ENCODE assay signal across 9 cellular contexts in the genomic region with DNA sequence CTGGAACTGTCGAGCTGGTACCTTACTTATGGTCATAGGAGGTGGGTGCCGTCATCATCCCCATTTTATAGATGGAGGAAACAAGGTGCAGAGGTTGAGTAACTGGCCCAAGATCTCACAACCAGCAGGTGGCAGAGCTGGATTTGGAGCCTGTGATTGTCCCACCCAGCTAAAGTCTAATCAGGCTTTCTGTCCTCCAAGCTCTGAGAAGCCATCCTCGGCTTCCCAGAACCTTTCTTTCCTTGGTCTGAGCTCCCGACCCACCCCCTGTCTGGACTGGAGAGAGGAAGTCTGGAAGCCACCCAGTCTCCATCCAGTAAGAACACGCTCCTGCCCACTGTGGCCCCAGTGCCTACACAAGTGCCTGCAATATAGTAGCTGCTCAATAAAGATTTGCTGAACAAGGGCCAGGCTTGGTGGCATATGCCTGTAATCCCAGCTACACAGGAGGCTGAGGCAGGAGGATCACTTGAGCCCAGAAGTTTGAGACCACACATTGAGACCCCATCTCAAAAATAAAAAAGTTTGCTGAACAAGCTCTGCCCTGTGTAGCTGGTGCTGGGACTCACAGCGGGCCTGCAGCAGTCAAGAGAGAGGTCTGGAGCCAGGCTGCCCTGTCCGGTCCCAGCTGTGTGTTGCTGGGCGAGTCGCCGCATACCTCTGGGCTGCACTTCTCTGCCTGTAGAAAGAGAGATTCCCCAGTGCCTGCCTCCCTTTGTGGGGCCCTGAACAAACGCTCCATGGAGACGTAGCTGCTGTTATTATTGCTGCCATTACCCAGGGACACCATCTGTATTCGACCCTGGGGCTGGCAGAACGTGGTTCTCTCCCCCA. TPM values are rescaled to one million over a fixed set of nuclear protein-coding genes. Genes with fewer than 3 reads are reported as not detected.
DNase-seq lines count a peak whose midpoint lies in the region; ATAC-seq and TF ChIP-seq lines count a peak whose summit lies in the region.
"Had no signal": no experiment of that assay in that cellular context is flagged by ENCODE, and none has a peak within 500 bp of the region (broad histone marks: within the 10 kb centered on the region; RNA-seq: fewer than 3 reads in every experiment).

No MANE protein-coding gene starts in this region.

- H3K27ac ChIP-seq in gastrocnemius medialis = no peak overlapping the region

- in situ Hi-C loops in gastrocnemius medialis (cut with MboI; ENCODE audit: low sequenced_read_pairs in 4 of 4) = no loop called here

- H3K27me3 ChIP-seq in gastrocnemius medialis = peaks cover 9 to 14% (median 12%) of the 10 kb centered on the region in 3 donors

- H3K4me3 ChIP-seq in gastrocnemius medialis = no peak overlapping the region

- no peaks in the 10 kb centered on the region for H3K4me1 ChIP-seq in gastrocnemius medialis

- peak in 1 of 5 experiments; percentile 8 for TF ChIP-seq CTCF in gastrocnemius medialis (IDR thresholded peaks at IDR 0.05 in 4 of 5, conservative IDR thresholded peaks at IDR 0.05 in 1 of 5)

- no peak for ATAC-seq in activated naive CD8-positive, alpha-beta T cell treated with anti-CD3 and anti-CD28 coated beads, Interleukin-2, amount 50 U/mL, for 24 hours
- ATAC-seq in left lobe of liver (peak; percentile 33), GM19351 (IDR thresholded peaks at IDR 0.05; ENCODE audit: unreplicated experiment) (no peak), HG03565 (IDR thresholded peaks at IDR 0.05; ENCODE audit: unreplicated experiment) (no peak), gastrocnemius medialis (no peak)

- no peak for TF ChIP-seq POLR2A in gastrocnemius medialis (IDR thresholded peaks at IDR 0.05)

- H3K4me3 Mint-ChIP-seq in activated naive CD8-positive, alpha-beta T cell treated with anti-CD3 and anti-CD28 coated beads, Interleukin-2, amount 50 U/mL, for 24 hours = no peak overlapping the region
- H3K4me3 Mint-ChIP-seq: naive B cell had no signal

- H3K27me3 Mint-ChIP-seq in activated naive CD8-positive, alpha-beta T cell treated with anti-CD3 and anti-CD28 coated beads, Interleukin-2, amount 50 U/mL, for 24 hours = peaks cover 7% of the 10 kb centered on the region

- intact Hi-C loops in gastrocnemius medialis (cut with DNase I; ENCODE audit: low total_unique reads) = no loop called here

- H3K9me3 ChIP-seq in gastrocnemius medialis = no peaks in the 10 kb centered on the region

- no peaks in the 10 kb centered on the region for H3K36me3 ChIP-seq in gastrocnemius medialis

- no peaks in the 10 kb centered on the region for H3K36me3 Mint-ChIP-seq in activated naive CD8-positive, alpha-beta T cell treated with anti-CD3 and anti-CD28 coated beads, Interleukin-2, amount 50 U/mL, for 24 hours (ENCODE audit: low read depth)
- H3K36me3 Mint-ChIP-seq: naive B cell had no signal

- DNase-seq in D341Med (ENCODE audit: low spot score) (peak; percentile 51), HCEC 1CT (peak; percentile 6), left lobe of liver (ENCODE audit: low spot score) (no peak), DMS153 (lab: John Stamatoyannopoulos, UW) (no peak), gastrocnemius medialis (no peak)
- peak; percentile 13 for DNase-seq in activated naive CD8-positive, alpha-beta T cell treated with anti-CD3 and anti-CD28 coated beads, Interleukin-2, amount 50 U/mL, for 24 hours
- DNase-seq: naive B cell had no signal

- no peaks in the 10 kb centered on the region for H3K4me1 Mint-ChIP-seq in activated naive CD8-positive, alpha-beta T cell treated with anti-CD3 and anti-CD28 coated beads, Interleukin-2, amount 50 U/mL, for 24 hours
- H3K4me1 Mint-ChIP-seq: naive B cell had no signal

- no peak overlapping the region for H3K27ac Mint-ChIP-seq in activated naive CD8-positive, alpha-beta T cell treated with anti-CD3 and anti-CD28 coated beads, Interleukin-2, amount 50 U/mL, for 24 hours

- H3K9me3 Mint-ChIP-seq in activated naive CD8-positive, alpha-beta T cell treated with anti-CD3 and anti-CD28 coated beads, Interleukin-2, amount 50 U/mL, for 24 hours = no peaks in the 10 kb centered on the region
- H3K9me3 Mint-ChIP-seq: naive B cell had no signal

RNA-seq across cellular contexts. Expression of a gene that starts 32.5 kb away (rescaled TPM):
- total RNA-seq in left lobe of liver (20.0 TPM), gastrocnemius medialis (10 to 100 TPM; 18.8 to 46.7 (median 45.0) TPM)

RNA-seq across cellular contexts. Expression of a gene that starts 37.4 kb away (rescaled TPM):
- total RNA-seq in left lobe of liver (10.6 TPM), gastrocnemius medialis (10 to 100 TPM; 18.7 to 24.4 (median 21.2) TPM)

Comparison
In these comparisons a context has a peak if more than half of its experiments do, and no peak if none do; other contexts are left out.
1. DNase-seq: peak in D341Med (single experiment), HCEC 1CT (single experiment) and activated naive CD8-positive, alpha-beta T cell treated with anti-CD3 and anti-CD28 coated beads, Interleukin-2, amount 50 U/mL, for 24 hours (single experiment); none in left lobe of liver (single experiment), DMS153 (single experiment) and gastrocnemius medialis (0 of 2).